In the genomic region with DNA sequence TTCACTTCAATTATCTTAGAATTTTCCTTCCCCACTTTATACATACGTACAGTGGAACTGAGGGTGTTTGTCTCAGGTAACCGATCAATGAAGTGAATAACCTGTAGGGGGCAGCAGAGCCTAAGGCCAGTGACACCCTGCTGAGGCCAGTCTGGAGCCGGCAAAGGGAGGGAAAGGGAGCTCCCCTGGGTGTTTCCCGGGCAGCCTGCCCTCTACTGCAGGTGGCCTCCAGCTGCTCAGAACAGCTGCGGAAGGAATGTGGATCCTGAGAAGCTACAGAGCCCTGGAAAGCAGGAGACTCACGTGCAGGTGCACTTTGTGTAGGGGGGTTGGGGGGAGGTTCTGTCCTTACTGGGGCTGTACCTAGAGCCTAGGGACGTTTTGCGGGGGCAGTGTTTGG, we compare ENCODE assay signal across 8 cellular contexts. TPM values are rescaled to one million over a fixed set of nuclear protein-coding genes. Genes with fewer than 3 reads are reported as not detected.
DNase-seq lines count a peak whose midpoint lies in the region; ATAC-seq and TF ChIP-seq lines count a peak whose summit lies in the region.

No MANE protein-coding gene starts in this region.

- H3K9me3 Mint-ChIP-seq in activated naive CD8-positive, alpha-beta T cell treated with anti-CD3 and anti-CD28 coated beads, Interleukin-2, amount 10 ng/mL, durations not matched to agents 7 days and 5 days: peaks cover 5% of the 10 kb centered on the region

- CTCF ChIA-PET in BJ (lab: Yijun Ruan, JAX): interaction anchor here (0.5 to 3.3 kb wide), 32 partner anchors 8 to 359 kb away, joined by 3 to 53 read pairs (median 4); partner anchors contain the start of genes ZNF20, ZNF439, ZNF440 and ZNF441

- TF ChIP-seq CTCF in BJ (IDR thresholded peaks at IDR 0.05; ENCODE audit: insufficient read depth, low read depth, low read length): peak; percentile 84
- TF ChIP-seq CTCF in ovary (IDR thresholded peaks at IDR 0.05): peak; percentile 72 to 90 (median 88)

- intact Hi-C loops in Right ventricle myocardium inferior (cut with DNase I) (loop anchor here (1.0 to 5.0 kb wide), 3 partner anchors 85 to 343 kb away; partner anchors contain the start of gene ZNF20), ovary (cut with DNase I) (loop anchor here in 2 of 4 donors (10.0 kb wide), 3 partner anchors 187 to 347 kb away; partner anchors contain the start of gene ZNF20 (in 1 of the 2))

- no peak for TF ChIP-seq POLR2A in ovary (IDR thresholded peaks at IDR 0.05)

- peaks cover 9% of the 10 kb centered on the region for H3K4me1 Mint-ChIP-seq in activated naive CD8-positive, alpha-beta T cell treated with anti-CD3 and anti-CD28 coated beads, Interleukin-2, amount 10 ng/mL, durations not matched to agents 7 days and 5 days

- no peak overlapping the region for H3K27ac ChIP-seq in ovary
- peak overlapping the region; percentile 61 for H3K27ac ChIP-seq in thymus (ENCODE audit: low read depth)

- H3K36me3 ChIP-seq in BJ (ENCODE audit: control insufficient read depth, insufficient read depth, low read length): no peaks in the 10 kb centered on the region
- no peaks in the 10 kb centered on the region for H3K36me3 ChIP-seq in ovary
- no peaks in the 10 kb centered on the region for H3K36me3 ChIP-seq in thymus (ENCODE audit: control insufficient read depth, insufficient read depth)

- peaks cover 7% of the 10 kb centered on the region for H3K36me3 Mint-ChIP-seq in activated naive CD8-positive, alpha-beta T cell treated with anti-CD3 and anti-CD28 coated beads, Interleukin-2, amount 10 ng/mL, durations not matched to agents 7 days and 5 days

- 0 to 4% (median 2%) methylated on average over 8 of the region's 8 CpGs for WGBS in ovary, 3 donors
- 11% methylated on average over 8 of the region's 8 CpGs for WGBS in thymus

- H3K27ac Mint-ChIP-seq in activated naive CD8-positive, alpha-beta T cell treated with anti-CD3 and anti-CD28 coated beads, Interleukin-2, amount 10 ng/mL, durations not matched to agents 7 days and 5 days: no peak overlapping the region

- H3K9me3 ChIP-seq in ovary (no peaks in the 10 kb centered on the region), thymus (ENCODE audit: control insufficient read depth) (no peaks in the 10 kb centered on the region)

- H3K4me3 ChIP-seq in BJ (ENCODE audit: low read depth, low read length) (no peak overlapping the region), ovary (no peak overlapping the region), thymus (ENCODE audit: low read length) (no peak overlapping the region)

- DNase-seq in BJ (ENCODE audit: low read depth) (peak; percentile 33), NCI-H1092 (lab: John Stamatoyannopoulos, UW) (peak; percentile 93), SKM-1 treated with dmso at 0.1 percent for 144 hours (lab: John Stamatoyannopoulos, UW; ENCODE audit: unreplicated experiment) (peak; percentile 79), Right ventricle myocardium inferior (ENCODE audit: missing footprints) (peak; percentile 88), ovary (peak; percentile 86 to 91 (median 86))
- DNase-seq in activated naive CD8-positive, alpha-beta T cell treated with anti-CD3 and anti-CD28 coated beads, Interleukin-2, amount 10 ng/mL, durations not matched to agents 7 days and 5 days: peak; percentile 67

- H3K4me1 ChIP-seq in ovary (ENCODE audit: insufficient read depth): peaks cover 7% of the 10 kb centered on the region
- H3K4me1 ChIP-seq in thymus (ENCODE audit: control insufficient read depth, insufficient read depth, low read length): peaks cover 13% of the 10 kb centered on the region

- H3K27me3 ChIP-seq in BJ (ENCODE audit: control insufficient read depth, insufficient read depth, low read length) (no peaks in the 10 kb centered on the region), ovary (no peaks in the 10 kb centered on the region), thymus (ENCODE audit: control insufficient read depth, insufficient read depth) (no peaks in the 10 kb centered on the region)

- POLR2A ChIA-PET in BJ (lab: Charles Lee): interaction anchor here (0.5 kb wide), 1 partner anchor 121 kb away, joined by 5 read pairs; no protein-coding TSS in a partner anchor
- POLR2A ChIA-PET in activated naive CD8-positive, alpha-beta T cell treated with anti-CD3 and anti-CD28 coated beads, Interleukin-2, amount 10 ng/mL, durations not matched to agents 7 days and 5 days (lab: Charles Lee): interaction anchor here (0.6 to 1.9 kb wide), 6 partner anchors 17 to 201 kb away, joined by 3 to 18 read pairs (median 6); partner anchors contain the start of genes ZNF439, ZNF440 and ZNF441

- ATAC-seq in GM21723 (IDR thresholded peaks at IDR 0.05; ENCODE audit: unreplicated experiment) (peak; percentile 54), Right ventricle myocardium inferior (peak; percentile 95)
- ATAC-seq in activated naive CD8-positive, alpha-beta T cell treated with anti-CD3 and anti-CD28 coated beads, Interleukin-2, amount 10 ng/mL, durations not matched to agents 7 days and 5 days (ENCODE audit: low read depth): peak; percentile 63

- no peak for TF ChIP-seq EP300 in ovary (IDR thresholded peaks at IDR 0.05)

- peak overlapping the region; percentile 91 for H3K4me3 Mint-ChIP-seq in activated naive CD8-positive, alpha-beta T cell treated with anti-CD3 and anti-CD28 coated beads, Interleukin-2, amount 10 ng/mL, durations not matched to agents 7 days and 5 days

- H3K27me3 Mint-ChIP-seq in activated naive CD8-positive, alpha-beta T cell treated with anti-CD3 and anti-CD28 coated beads, Interleukin-2, amount 10 ng/mL, durations not matched to agents 7 days and 5 days: peaks cover 3% of the 10 kb centered on the region

RNA-seq across cellular contexts. Expression of gene ZNF491, which starts 0.8 kb away (rescaled TPM):
- polyA plus RNA-seq in BJ (2011; rRNA removed): 0.67 and 1.3 TPM in 2 replicates
- 1.3 and 2.1 TPM in 2 replicates for polyA minus RNA-seq in BJ (2011; rRNA and poly(A)+ RNA removed)
- total RNA-seq in activated naive CD8-positive, alpha-beta T cell treated with anti-CD3 and anti-CD28 coated beads, Interleukin-2, amount 10 ng/mL, durations not matched to agents 7 days and 5 days: 1 to 10 TPM; 3.1 to 3.6 TPM
- 2.8 TPM for total RNA-seq in Right ventricle myocardium inferior
- total RNA-seq in ovary: 1 to 10 TPM; 2.2 to 6.5 (median 4.5) TPM
- 1 to 10 TPM; 2.9 to 3.4 TPM for polyA plus RNA-seq in ovary
- polyA plus RNA-seq in thymus: 3.5 TPM

RNA-seq across cellular contexts. Expression of gene ZNF440, which starts 16.6 kb away (rescaled TPM):
- polyA plus RNA-seq in BJ (2011; rRNA removed) (2.0 and 3.8 TPM in 2 replicates), ovary (1 to 10 TPM; 3.0 to 5.0 TPM), thymus (19.0 TPM)
- polyA minus RNA-seq in BJ (2011; rRNA and poly(A)+ RNA removed): 3.5 and 4.4 TPM in 2 replicates
- 10 to 100 TPM; 16.5 to 17.5 TPM for total RNA-seq in activated naive CD8-positive, alpha-beta T cell treated with anti-CD3 and anti-CD28 coated beads, Interleukin-2, amount 10 ng/mL, durations not matched to agents 7 days and 5 days
- total RNA-seq in Right ventricle myocardium inferior (4.4 TPM), ovary (10 to 100 TPM in 5 of 7 donors, 1 to 10 TPM in 2; 6.6 to 21.6 (median 12.1) TPM)

RNA-seq across cellular contexts. Expression of gene ZNF441, which starts 30.7 kb away (rescaled TPM):
- 3.4 and 5.4 TPM in 2 replicates for polyA plus RNA-seq in BJ (2011; rRNA removed)
- polyA minus RNA-seq in BJ (2011; rRNA and poly(A)+ RNA removed): 3.4 and 4.5 TPM in 2 replicates
- total RNA-seq in activated naive CD8-positive, alpha-beta T cell treated with anti-CD3 and anti-CD28 coated beads, Interleukin-2, amount 10 ng/mL, durations not matched to agents 7 days and 5 days: 10 to 100 TPM; 15.0 to 15.5 TPM
- 4.2 TPM for total RNA-seq in Right ventricle myocardium inferior
- total RNA-seq in ovary: 10 to 100 TPM in 6 of 7 donors, 1 to 10 TPM in 1; 8.3 to 26.7 (median 14.8) TPM
- 1 to 10 TPM; 6.5 to 7.0 TPM for polyA plus RNA-seq in ovary
- polyA plus RNA-seq in thymus: 9.0 TPM

RNA-seq across cellular contexts. Expression of gene ZNF439, which starts 51.0 kb away (rescaled TPM):
- 3.0 and 5.1 TPM in 2 replicates for polyA plus RNA-seq in BJ (2011; rRNA removed)
- polyA minus RNA-seq in BJ (2011; rRNA and poly(A)+ RNA removed): 2.5 and 3.1 TPM in 2 replicates
- 10 to 100 TPM; 16.0 to 16.8 TPM for total RNA-seq in activated naive CD8-positive, alpha-beta T cell treated with anti-CD3 and anti-CD28 coated beads, Interleukin-2, amount 10 ng/mL, durations not matched to agents 7 days and 5 days
- total RNA-seq in Right ventricle myocardium inferior: 3.4 TPM
- total RNA-seq in ovary: 10 to 100 TPM in 6 of 7 donors, 1 to 10 TPM in 1; 7.1 to 14.6 (median 11.2) TPM
- 1 to 10 TPM; 6.6 to 7.2 TPM for polyA plus RNA-seq in ovary
- 28.7 TPM for polyA plus RNA-seq in thymus

RNA-seq across cellular contexts. Expression of gene ZNF823, which starts 58.7 kb away (rescaled TPM):
- polyA plus RNA-seq in BJ (2011; rRNA removed) (1.9 and 2.9 TPM in 2 replicates), ovary (1 to 10 TPM; 3.8 to 5.9 TPM), thymus (5.6 TPM)
- 3.0 and 3.7 TPM in 2 replicates for polyA minus RNA-seq in BJ (2011; rRNA and poly(A)+ RNA removed)
- 1 to 10 TPM; 6.5 TPM for total RNA-seq in activated naive CD8-positive, alpha-beta T cell treated with anti-CD3 and anti-CD28 coated beads, Interleukin-2, amount 10 ng/mL, durations not matched to agents 7 days and 5 days
- total RNA-seq in Right ventricle myocardium inferior (4.2 TPM), ovary (10 to 100 TPM in 1 of 7 donors, 1 to 10 TPM in 6; 4.9 to 12.1 (median 8.6) TPM)

Comparison
In these comparisons a context has a peak if more than half of its experiments do, and no peak if none do; other contexts are left out.
1. DNase-seq: peak in every context shown above with its lines; median percentile 93 in NCI-H1092; 88 in Right ventricle myocardium inferior; 86 in ovary; 79 in SKM-1 treated with dmso at 0.1 percent for 144 hours; 67 in activated naive CD8-positive, alpha-beta T cell treated with anti-CD3 and anti-CD28 coated beads, Interleukin-2, amount 10 ng/mL, durations not matched to agents 7 days and 5 days; 33 in BJ.